ENCODE assay signal across 1 cellular context in genomic region chr7:155213955-155214327, GRCh38.
TF ChIP-seq lines count a peak whose summit lies in the region.

No MANE protein-coding gene starts in this region.

TF ChIP-seq in IMR-90, 13 proteins besides CTCF, POLR2A, EP300 and RAD21 (continued from another document):
- TF ChIP-seq ELK1 (IDR thresholded peaks at IDR 0.05; ENCODE audit: borderline replicate concordance, low read depth, low read length) (no peak), NFE2L2 (IDR thresholded peaks at IDR 0.05; ENCODE audit: low read depth, low read length) (no peak), MXI1 (IDR thresholded peaks at IDR 0.05; ENCODE audit: borderline replicate concordance, low read depth, low read length) (no peak), MAFK (IDR thresholded peaks at IDR 0.05; ENCODE audit: low read depth, low read length) (no peak), MAZ (IDR thresholded peaks at IDR 0.05; ENCODE audit: borderline replicate concordance, low read depth, low read length) (no peak), RCOR1 (IDR thresholded peaks at IDR 0.05; ENCODE audit: insufficient replicate concordance, low read length) (no peak)
